18 cellular contexts compared by ENCODE assay signal in the genomic region with DNA sequence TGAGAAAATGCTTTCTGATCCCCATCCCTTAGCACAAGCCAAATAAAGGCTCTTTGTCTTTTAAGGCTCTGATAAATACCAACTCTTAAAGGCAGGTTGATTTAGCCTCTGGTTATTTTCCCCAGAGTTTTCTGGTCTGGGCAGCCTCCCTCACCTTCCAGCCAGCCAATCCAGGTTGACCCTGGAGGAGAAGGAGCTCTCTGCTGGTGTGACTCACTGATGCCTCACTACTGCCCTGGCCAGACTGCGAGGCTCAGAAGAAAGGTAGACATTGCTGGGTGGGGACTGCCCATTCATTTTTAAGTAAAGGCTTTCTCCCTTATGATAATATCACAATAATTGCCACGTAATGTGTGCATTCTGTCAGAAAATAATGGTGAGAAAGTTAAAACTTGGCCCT. TPM values are rescaled to one million over a fixed set of nuclear protein-coding genes. Genes with fewer than 3 reads are reported as not detected.
DNase-seq lines count a peak whose midpoint lies in the region; ATAC-seq and TF ChIP-seq lines count a peak whose summit lies in the region.
"Had no signal": no experiment of that assay in that cellular context is flagged by ENCODE, and none has a peak within 500 bp of the region (broad histone marks: within the 10 kb centered on the region; RNA-seq: fewer than 3 reads in every experiment).

No MANE protein-coding gene starts in this region.

- no peak overlapping the region for H2BK120ac ChIP-seq in IMR-90 (ENCODE audit: low read depth, low read length)

- H4K20me1 ChIP-seq in IMR-90 (ENCODE audit: insufficient read depth, low read length): no peaks in the 10 kb centered on the region

- H3K4me1 ChIP-seq in IMR-90 (ENCODE audit: control insufficient read depth, insufficient read depth, low read length) (no peaks in the 10 kb centered on the region), adrenal gland (replicated peaks in 1 of 2) (peaks cover 5 to 9% of the 10 kb centered on the region in 2 donors)

- no peak overlapping the region for H3K23ac ChIP-seq in IMR-90 (ENCODE audit: low read depth, low read length)

- H3K27me3 ChIP-seq in IMR-90 (ENCODE audit: control insufficient read depth, insufficient read depth, low read length): no peaks in the 10 kb centered on the region
- no peaks in the 10 kb centered on the region for H3K27me3 ChIP-seq in adrenal gland
- H3K27me3 ChIP-seq: esophagus muscularis mucosa had no signal

- H3K36me3 ChIP-seq in IMR-90 (ENCODE audit: control insufficient read depth, insufficient read depth, low read length) (no peaks in the 10 kb centered on the region), adrenal gland (replicated peaks in 1 of 2) (no peaks in the 10 kb centered on the region)
- H3K36me3 ChIP-seq: esophagus muscularis mucosa, lower lobe of right lung, thoracic aorta had no signal

- no peak overlapping the region for H3K4ac ChIP-seq in IMR-90 (ENCODE audit: low read depth, low read length)

- no peak overlapping the region for H4K8ac ChIP-seq in IMR-90 (ENCODE audit: low read depth in 2 of 2, low read length in 2 of 2)

- no peak for TF ChIP-seq CTCF in IMR-90 (conservative IDR thresholded peaks at IDR 0.05; ENCODE audit: low read depth, low read length)
- TF ChIP-seq CTCF in adrenal gland (IDR thresholded peaks at IDR 0.05): no peak

- no peak overlapping the region for H2AK9ac ChIP-seq in IMR-90 (replicated peaks; ENCODE audit: low read depth, low read length, poor library complexity)

- TF ChIP-seq RAD21 in IMR-90 (IDR thresholded peaks at IDR 0.05; ENCODE audit: low read length): no peak

- H3K4me2 ChIP-seq in IMR-90 (ENCODE audit: low read depth, low read length): no peak overlapping the region

- H2AFZ ChIP-seq in IMR-90 (replicated peaks; ENCODE audit: low read length, poor library complexity): no peak overlapping the region

- H3K27ac ChIP-seq in IMR-90 (ENCODE audit: insufficient read depth, low read length) (no peak overlapping the region), adrenal gland (no peak overlapping the region)
- H3K27ac ChIP-seq: esophagus muscularis mucosa, lower lobe of right lung, thoracic aorta had no signal

- in situ Hi-C loops in IMR-90 (cut with MboI; ENCODE audit: low sequenced_read_pairs): no loop called here

- H3K4me3 ChIP-seq in IMR-90 (ENCODE audit: insufficient read depth, low read depth, low read length) (no peak overlapping the region), adrenal gland (no peak overlapping the region)
- H3K4me3 ChIP-seq: esophagus muscularis mucosa, lower lobe of right lung, thoracic aorta had no signal

- no peak overlapping the region for H3K56ac ChIP-seq in IMR-90 (ENCODE audit: extremely low read depth, insufficient read depth, low read length)

- no peaks in the 10 kb centered on the region for H3K9me1 ChIP-seq in IMR-90 (ENCODE audit: insufficient read depth, low read length)

- TF ChIP-seq POLR2A in IMR-90 (IDR thresholded peaks at IDR 0.05; ENCODE audit: low read depth, low read length): no peak
- TF ChIP-seq POLR2A in adrenal gland (IDR thresholded peaks at IDR 0.05): no peak

- dilution Hi-C loops in IMR-90 (cut with HindIII; ENCODE audit: low sequenced_read_pairs, unreplicated experiment): no loop called here

- intact Hi-C loops in IMR-90 (cut with micrococcal nuclease): no loop called here
- intact Hi-C loops in adrenal gland (cut with DNase I): no loop called here

- no peaks in the 10 kb centered on the region; a peak in 2 of 4 replicates for H3K79me1 ChIP-seq in IMR-90 (ENCODE audit: low read depth in 1 of 2, low read length in 2 of 2)

- H3K9ac ChIP-seq in IMR-90 (ENCODE audit: low read depth, low read length): no peak overlapping the region

- H3K18ac ChIP-seq in IMR-90 (ENCODE audit: low read depth, low read length): no peak overlapping the region

- ATAC-seq in IMR-90 (ENCODE audit: low read depth): peak; percentile 72
- ATAC-seq in HG02870 (IDR thresholded peaks at IDR 0.05; ENCODE audit: unreplicated experiment): no peak
- ATAC-seq: lower lobe of right lung, natural killer cell had no signal

- no TSS peak for BruUV-seq in IMR-90 (replicated peaks; lab: Mats Ljungman, UMichigan)

- H3K9me3 ChIP-seq in IMR-90 (ENCODE audit: control insufficient read depth, insufficient read depth, low read length): no peaks in the 10 kb centered on the region
- no peaks in the 10 kb centered on the region for H3K9me3 ChIP-seq in adrenal gland (replicated peaks in 1 of 3)
- H3K9me3 ChIP-seq: esophagus muscularis mucosa, lower lobe of right lung, thoracic aorta had no signal

- DNase-seq in AG20443 (ENCODE audit: low spot score) (peak; percentile 35), IMR-90 (peak; percentile 54), adrenal gland (peak in 5 of 7 donors; percentile 45 to 61 (median 49)), islet precursor cell (peak; percentile 92), DMS 273 (lab: John Stamatoyannopoulos, UW; ENCODE audit: unreplicated experiment) (no peak)
- DNase-seq in activated T-cell treated with anti-CD3 and anti-CD28 coated beads, Interleukin-2, amount 50 U/mL, for 48 hours: no peak
- no peak for DNase-seq in activated CD4-positive, alpha-beta T cell treated with anti-CD3 and anti-CD28 coated beads, Interleukin-2, amount 50 U/mL, for 4 hours
- DNase-seq: activated CD4-positive, alpha-beta T cell treated with anti-CD3 and anti-CD28 coated beads, Interleukin-2, amount 50 U/mL, for 48 hours; amygdala; hypothalamus; lower lobe of right lung; MV-4-11; natural killer cell; SHP77 treated with DMSO at 0.1 percent for 48 hours; stimulated activated CD4-positive, alpha-beta T cell treated with anti-CD3 and anti-CD28 coated beads, Interleukin-1b, Interleukin-23, amount 100 ng/mL, for 48 hours had no signal

- POLR2A ChIA-PET in IMR-90 (lab: Charles Lee; ENCODE audit: unreplicated experiment): no interaction called here

- no peak overlapping the region for H2BK20ac ChIP-seq in IMR-90 (ENCODE audit: low read depth, low read length)

- H2BK15ac ChIP-seq in IMR-90 (ENCODE audit: low read depth, low read length): no peak overlapping the region

- WGBS in IMR-90 (ENCODE audit: extremely low coverage in 2 of 2, insufficient read length in 1 of 2), 2 experiments: no CpG with 5 or more reads among the region's 2 CpGs
- WGBS in adrenal gland, 4 donors: 70 to 85% (median 79%) methylated on average over 2 of the region's 2 CpGs

- H4K91ac ChIP-seq in IMR-90 (ENCODE audit: insufficient read depth, low read depth, low read length): no peak overlapping the region

- no peak overlapping the region for H2BK5ac ChIP-seq in IMR-90 (ENCODE audit: low read depth, low read length, poor library complexity, severe bottlenecking)

- CTCF ChIA-PET in IMR-90 (lab: Yijun Ruan, JAX): interaction anchor here (0.6 kb wide), 1 partner anchor 46 kb away, joined by 3 read pairs; no protein-coding TSS in a partner anchor

- H3K14ac ChIP-seq in IMR-90 (replicated peaks; ENCODE audit: low read depth, low read length): no peak overlapping the region

- no peak overlapping the region for H4K5ac ChIP-seq in IMR-90 (ENCODE audit: low read depth, low read length)

- H2AK5ac ChIP-seq in IMR-90 (ENCODE audit: low read depth, low read length): no peak overlapping the region

TF ChIP-seq in IMR-90, 13 proteins besides CTCF, POLR2A, EP300 and RAD21:
- TF ChIP-seq FOS (IDR thresholded peaks at IDR 0.05; ENCODE audit: low read depth, low read length): no peak

RNA-seq across cellular contexts. Expression of a gene that starts 37.1 kb away (rescaled TPM):
- total RNA-seq in IMR-90 (2012; rRNA removed) (2.2 and 4.7 TPM in 2 replicates), adrenal gland (10 to 100 TPM in 7 of 8 donors, 1 to 10 TPM in 1; 5.6 to 26.6 (median 13.9) TPM)
- polyA plus RNA-seq in IMR-90 (2012; rRNA removed) (8.1 and 11.2 TPM in 2 replicates), adrenal gland (10 to 100 TPM; 18.4 to 23.2 (median 19.0) TPM)
- polyA plus RNA-seq in IMR-90 (2012; cell fraction: cytosol; rRNA removed): 7.8 and 11.2 TPM in 2 replicates
- 7.1 and 8.5 TPM in 2 replicates for polyA plus RNA-seq in IMR-90 (2012; cell fraction: nucleus; rRNA removed; ENCODE audit: low replicate concordance)

Comparison
In these comparisons a context has a peak if more than half of its experiments do, and no peak if none do; other contexts are left out.
1. DNase-seq: peak in AG20443 (single experiment), IMR-90 (single experiment), adrenal gland (5 of 7) and islet precursor cell (single experiment); none in DMS 273 (single experiment), activated T-cell treated with anti-CD3 and anti-CD28 coated beads, Interleukin-2, amount 50 U/mL, for 48 hours (0 of 2) and activated CD4-positive, alpha-beta T cell treated with anti-CD3 and anti-CD28 coated beads, Interleukin-2, amount 50 U/mL, for 4 hours (0 of 2).